24 cellular contexts compared by ENCODE assay signal in genomic region chr1:71859806-71860205, GRCh38.
"Had no signal": no experiment of that assay in that cellular context is flagged by ENCODE, and none has a peak within 500 bp of the region (broad histone marks: within the 10 kb centered on the region; RNA-seq: fewer than 3 reads in every experiment).

No MANE protein-coding gene starts in this region.

- DNase-seq: natural killer cell; occipital lobe; ovary; posterior cingulate gyrus; psoas muscle; right cardiac atrium; right lobe of liver; sigmoid colon; small intestine; stimulated activated CD4-positive, alpha-beta T cell treated with anti-CD3 and anti-CD28 coated beads, Interleukin-15, amount 100 ng/mL, for 24 hours; stimulated activated CD4-positive, alpha-beta T cell treated with anti-CD3 and anti-CD28 coated beads, Interleukin-2, amount 100 ng/mL, for 24 hours; stimulated activated CD4-positive, alpha-beta T cell treated with anti-CD3 and anti-CD28 coated beads, Interleukin-2, amount 100 ng/mL, for 48 hours; stimulated activated CD4-positive, alpha-beta T cell treated with anti-CD3 and anti-CD28 coated beads, Interleukin-4, amount 100 ng/mL, for 24 hours; stimulated activated naive B cell treated with anti-CD40 and anti-IgM and Interleukin-4, amounts not matched to agents 10 μg/mL and 1 μg/mL and 100 μg/mL, for 72 hours; stimulated activated naive CD4-positive, alpha-beta T cell treated with Interleukin-2 at 50 U/mL for 16 hours; stomach; thyroid gland; trophoblast cell; upper lobe of right lung; uterus had no signal

- H3K4me3 ChIP-seq: neural progenitor cell, ovary, psoas muscle, right lobe of liver, sigmoid colon, stomach, thoracic aorta, thyroid gland, tibial nerve, upper lobe of right lung, uterus had no signal

- H3K36me3 ChIP-seq: neural progenitor cell, ovary, right lobe of liver, sigmoid colon, stomach, thoracic aorta, thyroid gland, tibial nerve, upper lobe of right lung, uterus had no signal

- H3K27me3 ChIP-seq: neural progenitor cell, ovary, right lobe of liver, sigmoid colon, stomach, thyroid gland, tibial nerve, upper lobe of right lung, uterus had no signal

- FAIRE-seq: small intestine had no signal

- ATAC-seq: natural killer cell; psoas muscle; right cardiac atrium; right lobe of liver; stimulated activated effector memory CD8-positive, alpha-beta T cell treated with anti-CD3 and anti-CD28 coated beads, Interleukin-12 subunit alpha, Interleukin-12 subunit beta, amount 100 ng/mL, for 72 hours; stimulated activated naive B cell treated with anti-CD40 and anti-IgM and Interleukin-4, amounts not matched to agents 10 μg/mL and 1 μg/mL and 100 μg/mL, for 72 hours; upper lobe of right lung had no signal
